11 cellular contexts compared by ENCODE assay signal in the genomic region with DNA sequence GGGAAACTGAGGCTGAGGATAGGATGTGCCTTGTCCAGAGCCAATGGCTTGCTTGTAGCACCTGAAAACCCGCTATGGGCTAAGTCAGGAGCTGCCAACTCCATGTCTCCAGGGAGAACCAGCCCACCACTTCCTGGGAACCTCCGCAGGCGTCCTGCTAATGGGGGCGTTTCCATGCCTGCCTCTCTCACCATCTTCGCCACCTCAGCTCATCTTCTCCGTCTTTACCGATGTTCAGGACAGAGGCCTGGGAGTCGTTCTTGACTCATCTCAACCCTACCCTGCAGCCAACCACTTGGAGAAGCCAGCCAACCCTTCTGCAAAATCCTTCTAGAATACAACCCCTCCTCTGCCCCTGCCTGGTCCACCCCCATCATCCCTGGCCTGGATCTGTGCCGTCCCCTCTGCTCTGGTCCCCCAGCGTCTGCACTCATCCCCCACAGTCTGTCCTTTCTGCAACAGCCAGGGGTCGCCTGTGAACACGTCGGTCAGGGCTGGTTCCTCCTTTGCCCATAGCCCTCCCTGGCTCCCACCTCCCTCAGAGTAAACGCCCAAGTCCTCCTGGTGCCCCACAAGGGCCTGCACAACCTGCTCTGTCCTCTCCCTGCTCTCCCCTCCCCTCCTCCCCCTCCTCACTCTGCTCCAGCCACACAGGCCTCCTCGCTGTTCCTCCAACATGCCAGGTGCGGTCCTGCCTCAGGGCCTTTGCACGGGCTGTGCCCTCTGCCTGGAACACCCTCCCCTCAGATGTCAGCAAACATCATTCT. TPM values are rescaled to one million over a fixed set of nuclear protein-coding genes. Genes with fewer than 3 reads are reported as not detected.
A peak's percentile ranks its signal among the peaks of the same experiment; 100 is the strongest.
DNase-seq lines count a peak whose midpoint lies in the region; ATAC-seq and TF ChIP-seq lines count a peak whose summit lies in the region.
"Had no signal": no experiment of that assay in that cellular context is flagged by ENCODE, and none has a peak within 500 bp of the region (broad histone marks: within the 10 kb centered on the region; RNA-seq: fewer than 3 reads in every experiment).

No MANE protein-coding gene starts in this region.

- H4K20me1 ChIP-seq in HCT116 (ENCODE audit: insufficient read depth), result no peaks in the 10 kb centered on the region

- H3K4me3 ChIP-seq in HCT116 (replicated peaks in 1 of 2; ENCODE audit: low read depth in 1 of 2, low read length in 2 of 2), result no peak overlapping the region

- H3K4me3 Mint-ChIP-seq in stimulated activated effector memory CD8-positive, alpha-beta T cell treated with anti-CD3 and anti-CD28 coated beads, Interleukin-12 subunit alpha, Interleukin-12 subunit beta, amount 100 ng/mL, for 72 hours, result no peak overlapping the region
- H3K4me3 Mint-ChIP-seq: activated B cell treated with CpG ODN at 0.5 μM for 24 hours; CD4-positive, CD25-positive, alpha-beta regulatory T cell had no signal

- no peaks in the 10 kb centered on the region for H3K27me3 ChIP-seq in HCT116 (ENCODE audit: insufficient read depth, low read length)

- no peak overlapping the region for H3K9ac ChIP-seq in HCT116 (ENCODE audit: low read length)

- H2AFZ ChIP-seq in HCT116 (ENCODE audit: low read depth, low read length, poor library complexity, severe bottlenecking), result no peak overlapping the region

- DNase-seq in HCT116 (ENCODE audit: low read depth, low spot score) (no peak), astrocyte of the hippocampus (ENCODE audit: low read depth, low spot score) (peak; percentile 36), left cardiac atrium (no peak), NCI-H510A (lab: John Stamatoyannopoulos, UW) (no peak), NCI-H510A treated with DMSO at 0.1 percent for 48 hours (lab: John Stamatoyannopoulos, UW) (no peak)
- DNase-seq in stimulated activated effector memory CD8-positive, alpha-beta T cell treated with anti-CD3 and anti-CD28 coated beads, Interleukin-12 subunit alpha, Interleukin-12 subunit beta, amount 100 ng/mL, for 72 hours (ENCODE audit: low spot score in 2 of 2), result no peak
- DNase-seq in activated CD8-positive, alpha-beta memory T cell treated with anti-CD3 and anti-CD28 coated beads, Interleukin-2, amount 50 U/mL, for 48 hours, result no peak
- DNase-seq: activated B cell treated with CpG ODN at 0.5 μM for 24 hours; CD4-positive, CD25-positive, alpha-beta regulatory T cell; GF-D8 had no signal

- intact Hi-C loops in HCT116 (cut with micrococcal nuclease) (no loop called here), left cardiac atrium (cut with DNase I) (no loop called here)

- no peak; a peak in 1 of 6 replicates for TF ChIP-seq CTCF in HCT116 (IDR thresholded peaks at IDR 0.05 in 2 of 3, conservative IDR thresholded peaks at IDR 0.05 in 1 of 3; ENCODE audit: borderline replicate concordance in 1 of 3, insufficient read depth in 1 of 3, low read depth in 2 of 3, low read length in 2 of 3)

- RAD21 ChIA-PET in HCT116 (lab: Charles Lee; ENCODE audit: low non-redundant PET in 1 of 2, low total read pairs in 2 of 2, uncharacterized antibody in 2 of 2, unreplicated experiment in 2 of 2), result no interaction called here

- POLR2A ChIA-PET in HCT116 (lab: Charles Lee), result interaction anchor here (0.7 to 1.6 kb wide), 12 partner anchors 9 to 341 kb away, joined by 3 to 18 read pairs (median 4); no protein-coding TSS in a partner anchor

- no peaks in the 10 kb centered on the region for H3K4me1 Mint-ChIP-seq in stimulated activated effector memory CD8-positive, alpha-beta T cell treated with anti-CD3 and anti-CD28 coated beads, Interleukin-12 subunit alpha, Interleukin-12 subunit beta, amount 100 ng/mL, for 72 hours

- H3K36me3 Mint-ChIP-seq in stimulated activated effector memory CD8-positive, alpha-beta T cell treated with anti-CD3 and anti-CD28 coated beads, Interleukin-12 subunit alpha, Interleukin-12 subunit beta, amount 100 ng/mL, for 72 hours, result no peaks in the 10 kb centered on the region
- H3K36me3 Mint-ChIP-seq: CD4-positive, CD25-positive, alpha-beta regulatory T cell had no signal

- no peaks in the 10 kb centered on the region for H3K79me2 ChIP-seq in HCT116 (ENCODE audit: insufficient read depth, low read length)

- peaks cover 3 to 20% of the 10 kb centered on the region in 2 experiments; a peak in 3 of 4 replicates for H3K4me1 ChIP-seq in HCT116 (ENCODE audit: control insufficient read depth in 1 of 2, insufficient read depth in 2 of 2, low read length in 2 of 2)

- CTCF ChIA-PET in HCT116 (lab: Charles Lee), result no interaction called here

- no peak overlapping the region for H3K27ac ChIP-seq in HCT116 (ENCODE audit: low read depth, low read length)

- no TSS peak for BruUV-seq in HCT116 (replicated peaks; lab: Mats Ljungman, UMichigan)

- H3K9me3 ChIP-seq in HCT116 (ENCODE audit: control insufficient read depth in 1 of 2, insufficient read depth in 1 of 2, low read depth in 1 of 2, low read length in 2 of 2), result no peaks in the 10 kb centered on the region

- H3K9me3 Mint-ChIP-seq in stimulated activated effector memory CD8-positive, alpha-beta T cell treated with anti-CD3 and anti-CD28 coated beads, Interleukin-12 subunit alpha, Interleukin-12 subunit beta, amount 100 ng/mL, for 72 hours, result no peaks in the 10 kb centered on the region
- H3K9me3 Mint-ChIP-seq: activated B cell treated with CpG ODN at 0.5 μM for 24 hours had no signal

- H3K4me2 ChIP-seq in HCT116 (ENCODE audit: low read length), result no peak overlapping the region

- TF ChIP-seq RAD21 in HCT116 (IDR thresholded peaks at IDR 0.05; ENCODE audit: low read depth), result no peak

- no peaks in the 10 kb centered on the region for H3K9me2 ChIP-seq in HCT116 (ENCODE audit: insufficient read depth)

- peak; percentile 30 for ATAC-seq in HCT116
- peak; percentile 7 to 11 for ATAC-seq in left cardiac atrium
- peak; percentile 8 for ATAC-seq in stimulated activated effector memory CD8-positive, alpha-beta T cell treated with anti-CD3 and anti-CD28 coated beads, Interleukin-12 subunit alpha, Interleukin-12 subunit beta, amount 100 ng/mL, for 72 hours
- no peak for ATAC-seq in HG03196 (IDR thresholded peaks at IDR 0.05; ENCODE audit: unreplicated experiment)

- TF ChIP-seq POLR2A in HCT116 (IDR thresholded peaks at IDR 0.05; ENCODE audit: borderline replicate concordance, extremely low read depth, insufficient read depth, insufficient read length), result no peak

- no peaks in the 10 kb centered on the region for H3K36me3 ChIP-seq in HCT116 (ENCODE audit: control insufficient read depth in 1 of 2, insufficient read depth in 2 of 2, low read length in 2 of 2)

- H3K27ac Mint-ChIP-seq in stimulated activated effector memory CD8-positive, alpha-beta T cell treated with anti-CD3 and anti-CD28 coated beads, Interleukin-12 subunit alpha, Interleukin-12 subunit beta, amount 100 ng/mL, for 72 hours, result no peak overlapping the region
- H3K27ac Mint-ChIP-seq: activated B cell treated with CpG ODN at 0.5 μM for 24 hours; CD4-positive, CD25-positive, alpha-beta regulatory T cell had no signal

TF ChIP-seq in HCT116, 20 proteins besides CTCF, POLR2A, EP300 and RAD21 (continues in another document):
- TF ChIP-seq SIN3A (IDR thresholded peaks at IDR 0.05; ENCODE audit: low read depth), result no peak
- no peak for TF ChIP-seq ZFX (IDR thresholded peaks at IDR 0.05)
- TF ChIP-seq, protein P1, sequence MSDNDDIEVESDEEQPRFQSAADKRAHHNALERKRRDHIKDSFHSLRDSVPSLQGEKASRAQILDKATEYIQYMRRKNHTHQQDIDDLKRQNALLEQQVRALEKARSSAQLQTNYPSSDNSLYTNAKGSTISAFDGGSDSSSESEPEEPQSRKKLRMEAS (IDR thresholded peaks at IDR 0.05), result no peak
- TF ChIP-seq EZH2 (IDR thresholded peaks at IDR 0.05), result no peak
- no peak for TF ChIP-seq SP1 (IDR thresholded peaks at IDR 0.05; ENCODE audit: low read depth)
- no peak for TF ChIP-seq TCF7L2 (IDR thresholded peaks at IDR 0.05; ENCODE audit: borderline replicate concordance, extremely low read depth, insufficient read depth, insufficient read length)
- TF ChIP-seq REST (IDR thresholded peaks at IDR 0.05; ENCODE audit: low read depth), result no peak

RNA-seq across cellular contexts. Expression of gene PTPRS, which starts 31.0 kb away (rescaled TPM):
- total RNA-seq in HCT116 (2021; ENCODE audit: unreplicated experiment) (123 TPM), left cardiac atrium (100 to 1,000 TPM in 1 of 2 donors, 10 to 100 TPM in 1; 95.6 to 130 TPM)
- 54.1 and 59.0 TPM in 2 replicates for polyA plus RNA-seq in HCT116 (2012)
